ENCODE assay signal across 29 cellular contexts in genomic region chrX:19089555-19090040, GRCh38. TPM values are rescaled to one million over a fixed set of nuclear protein-coding genes. Genes with fewer than 3 reads are reported as not detected.
"Had no signal": no experiment of that assay in that cellular context is flagged by ENCODE, and none has a peak within 500 bp of the region (broad histone marks: within the 10 kb centered on the region; RNA-seq: fewer than 3 reads in every experiment).

No MANE protein-coding gene starts in this region.

- ATAC-seq: naive thymus-derived CD4-positive, alpha-beta T cell; natural killer cell; psoas muscle; right cardiac atrium; sciatic nerve; stimulated activated memory B cell treated with anti-CD40 and anti-IgM and Interleukin-4, amounts not matched to agents 10 μg/mL and 1 μg/mL and 100 μg/mL, for 72 hours; stimulated activated naive CD8-positive, alpha-beta T cell treated with anti-CD3 and anti-CD28 coated beads, Interleukin-15, amount 100 ng/mL, for 72 hours; stimulated activated naive CD8-positive, alpha-beta T cell treated with anti-CD3 and anti-CD28 coated beads, Interleukin-15, Interleukin-2, amounts not matched to agents 100 U/mL and 50 U/mL, for 24 hours had no signal

- H2AFZ ChIP-seq: neural progenitor cell, parathyroid adenoma had no signal

- H3K36me3 ChIP-seq: neural progenitor cell, ovary, spleen, suprapubic skin, tibial artery, transverse colon, upper lobe of left lung, uterus had no signal

- H3K4me3 ChIP-seq: neural progenitor cell, ovary, psoas muscle, skin epidermis, smooth muscle cell, spleen, suprapubic skin, testis, tibial artery, transverse colon, upper lobe of left lung, uterus had no signal

- H3K4me1 ChIP-seq: neural progenitor cell, parathyroid adenoma, psoas muscle, spleen, suprapubic skin, testis, tibial artery, transverse colon, upper lobe of left lung, uterus had no signal

- DNase-seq: naive thymus-derived CD4-positive, alpha-beta T cell; natural killer cell; occipital lobe; ovary; posterior cingulate gyrus; psoas muscle; right cardiac atrium; spleen; stimulated activated CD4-positive, alpha-beta T cell treated with anti-CD3 and anti-CD28 coated beads, Interleukin-12 subunit alpha, Interleukin-12 subunit beta, amount 100 ng/mL, for 4 hours; stimulated activated CD4-positive, alpha-beta T cell treated with anti-CD3 and anti-CD28 coated beads, Interleukin-1b, Interleukin-23, amount 100 ng/mL, for 48 hours; stimulated activated CD4-positive, alpha-beta T cell treated with anti-CD3 and anti-CD28 coated beads, Interleukin-4, amount 100 ng/mL, for 1 hour; stimulated activated CD4-positive, alpha-beta T cell treated with anti-CD3 and anti-CD28 coated beads, Interleukin-4, amount 100 ng/mL, for 4 hours; stimulated activated CD8-positive, alpha-beta memory T cell treated with anti-CD3 and anti-CD28 coated beads, Interleukin-4, amount 100 ng/mL, for 48 hours; stimulated activated naive CD4-positive, alpha-beta T cell; stimulated activated naive CD8-positive, alpha-beta T cell treated with anti-CD3 and anti-CD28 coated beads, Interleukin-15, amount 100 ng/mL, for 72 hours; stimulated activated naive CD8-positive, alpha-beta T cell treated with anti-CD3 and anti-CD28 coated beads, Interleukin-15, Interleukin-2, amounts not matched to agents 100 U/mL and 50 U/mL, for 24 hours; substantia nigra; testis; tibial artery; transverse colon; upper lobe of left lung; uterus had no signal

- H3K4me2 ChIP-seq: neural progenitor cell, smooth muscle cell had no signal

- H3K9me3 ChIP-seq: ovary, suprapubic skin, testis, transverse colon had no signal

- H3K9ac ChIP-seq: neural progenitor cell, parathyroid adenoma had no signal

- H3K27me3 ChIP-seq: neural progenitor cell, ovary, suprapubic skin, testis, tibial artery, transverse colon, upper lobe of left lung, uterus had no signal

- H3K27ac ChIP-seq: neural progenitor cell, ovary, parathyroid adenoma, psoas muscle, skin epidermis, spleen, suprapubic skin, testis, tibial artery, transverse colon, upper lobe of left lung, uterus had no signal

RNA-seq across cellular contexts. Expression of gene ADGRG2, which starts 32.7 kb away (rescaled TPM):
- total RNA-seq: naive thymus-derived CD4-positive, alpha-beta T cell; natural killer cell had no signal
- polyA plus RNA-seq: smooth muscle cell had no signal
